In genomic region chr5:177430972-177431316, GRCh38 we compare ENCODE assay signal across 12 cellular contexts. TPM values are rescaled to one million over a fixed set of nuclear protein-coding genes. Genes with fewer than 3 reads are reported as not detected.
A peak's percentile ranks its signal among the peaks of the same experiment; 100 is the strongest.
DNase-seq lines count a peak whose midpoint lies in the region; ATAC-seq and TF ChIP-seq lines count a peak whose summit lies in the region.
"Had no signal": no experiment of that assay in that cellular context is flagged by ENCODE, and none has a peak within 500 bp of the region (broad histone marks: within the 10 kb centered on the region; RNA-seq: fewer than 3 reads in every experiment).

No MANE protein-coding gene starts in this region.

- H3K27me3 ChIP-seq in upper lobe of right lung (no peaks in the 10 kb centered on the region), BE2C (no peaks in the 10 kb centered on the region)
- H3K27me3 ChIP-seq: foreskin keratinocyte had no signal

- intact Hi-C loops in upper lobe of right lung (cut with DNase I), result no loop called here

- no peak overlapping the region for H3K4me3 ChIP-seq in upper lobe of right lung
- no peak overlapping the region for H3K4me3 ChIP-seq in BE2C (ENCODE audit: low read depth, low read length)

- H3K36me3 ChIP-seq in upper lobe of right lung, result peaks cover 43% of the 10 kb centered on the region
- H3K36me3 ChIP-seq in BE2C, result peaks cover 43% of the 10 kb centered on the region

- no peak for TF ChIP-seq CTCF in upper lobe of right lung (IDR thresholded peaks at IDR 0.05)
- no peak for TF ChIP-seq CTCF in BE2C (IDR thresholded peaks at IDR 0.05; ENCODE audit: low read depth, low read length)

- H3K9me3 ChIP-seq in upper lobe of right lung (no peaks in the 10 kb centered on the region), BE2C (no peaks in the 10 kb centered on the region)

- H3K36me3 Mint-ChIP-seq in T-helper 1 cell treated with Interleukin-12 subunit alpha and Interleukin-12 subunit beta and Interleukin-4 antibody, amounts not matched to agents 30 μg/mL and 1 μg/mL, for 36 hours (ENCODE audit: low read depth), result peaks cover 44% of the 10 kb centered on the region

- H3K4me1 ChIP-seq in upper lobe of right lung, result peaks cover 45% of the 10 kb centered on the region
- H3K4me1 ChIP-seq in BE2C, result peaks cover 15% of the 10 kb centered on the region

- no peak for ATAC-seq in upper lobe of right lung

- peak; percentile 15 for DNase-seq in stimulated activated CD4-positive, alpha-beta T cell treated with anti-CD3 and anti-CD28 coated beads, Interleukin-4, amount 100 ng/mL, for 1 hour
- no peak for DNase-seq in stimulated activated CD4-positive, alpha-beta T cell treated with anti-CD3 and anti-CD28 coated beads, Interleukin-4, amount 100 ng/mL, for 4 hours
- peak; percentile 42 for DNase-seq in germinal center (ENCODE audit: low spot score)
- DNase-seq in upper lobe of right lung, result peak; percentile 57
- no peak for DNase-seq in BE2C
- no peak for DNase-seq in DMS153 treated with DMSO at 0.1 percent for 48 hours (lab: John Stamatoyannopoulos, UW; ENCODE audit: unreplicated experiment)
- DNase-seq in NCI-H748 treated with DMSO at 0.1 percent for 48 hours (lab: John Stamatoyannopoulos, UW), result no peak
- DNase-seq: NCI-H82 had no signal

- H3K27me3 Mint-ChIP-seq in T-helper 1 cell treated with Interleukin-12 subunit alpha and Interleukin-12 subunit beta and Interleukin-4 antibody, amounts not matched to agents 30 μg/mL and 1 μg/mL, for 36 hours (ENCODE audit: low read depth), result no peaks in the 10 kb centered on the region

- peak overlapping the region; percentile 11 for H3K27ac ChIP-seq in upper lobe of right lung
- H3K27ac ChIP-seq: foreskin keratinocyte had no signal

- peaks cover 49% of the 10 kb centered on the region for H3K4me1 Mint-ChIP-seq in T-helper 1 cell treated with Interleukin-12 subunit alpha and Interleukin-12 subunit beta and Interleukin-4 antibody, amounts not matched to agents 30 μg/mL and 1 μg/mL, for 36 hours (ENCODE audit: low read depth)

- peak overlapping the region; percentile 71 for H3K4me3 Mint-ChIP-seq in T-helper 1 cell treated with Interleukin-12 subunit alpha and Interleukin-12 subunit beta and Interleukin-4 antibody, amounts not matched to agents 30 μg/mL and 1 μg/mL, for 36 hours

- H3K9me3 Mint-ChIP-seq in T-helper 1 cell treated with Interleukin-12 subunit alpha and Interleukin-12 subunit beta and Interleukin-4 antibody, amounts not matched to agents 30 μg/mL and 1 μg/mL, for 36 hours, result no peaks in the 10 kb centered on the region

- H3K27ac Mint-ChIP-seq in T-helper 1 cell treated with Interleukin-12 subunit alpha and Interleukin-12 subunit beta and Interleukin-4 antibody, amounts not matched to agents 30 μg/mL and 1 μg/mL, for 36 hours, result peak overlapping the region; percentile 86

RNA-seq across cellular contexts. Expression of gene GRK6, which starts 4.5 kb away (rescaled TPM):
- 43.9 TPM for total RNA-seq in upper lobe of right lung
- 58.6 TPM for polyA plus RNA-seq in BE2C (2012; ENCODE audit: insufficient read depth, insufficient read length, low read depth)

RNA-seq across cellular contexts. Expression of gene PRR7, which starts 15.7 kb away (rescaled TPM):
- total RNA-seq in upper lobe of right lung, result 2.1 TPM
- polyA plus RNA-seq in BE2C (2012; ENCODE audit: insufficient read depth, insufficient read length, low read depth), result 84.9 TPM

RNA-seq across cellular contexts. Expression of gene F12, which starts 21.6 kb away (rescaled TPM):
- total RNA-seq in upper lobe of right lung, result 0.69 TPM
- polyA plus RNA-seq in BE2C (2012; ENCODE audit: insufficient read depth, insufficient read length, low read depth), result 68.2 TPM

RNA-seq across cellular contexts. Expression of gene PFN3, which starts 30.5 kb away (rescaled TPM):
- not detected for total RNA-seq in upper lobe of right lung
- not detected for polyA plus RNA-seq in BE2C (2012; ENCODE audit: insufficient read depth, insufficient read length, low read depth)
- total RNA-seq: foreskin keratinocyte, osteocyte, subcutaneous adipose tissue had no signal
- polyA plus RNA-seq: foreskin keratinocyte had no signal

RNA-seq across cellular contexts. Expression of gene DBN1, which starts 42.5 kb away (rescaled TPM):
- 34.6 TPM for total RNA-seq in upper lobe of right lung
- polyA plus RNA-seq in BE2C (2012; ENCODE audit: insufficient read depth, insufficient read length, low read depth), result 454 TPM

Comparison
In these comparisons a context has a peak if more than half of its experiments do, and no peak if none do; other contexts are left out.
1. DNase-seq: peak in stimulated activated CD4-positive, alpha-beta T cell treated with anti-CD3 and anti-CD28 coated beads, Interleukin-4, amount 100 ng/mL, for 1 hour (single experiment), germinal center (single experiment) and upper lobe of right lung (single experiment); none in stimulated activated CD4-positive, alpha-beta T cell treated with anti-CD3 and anti-CD28 coated beads, Interleukin-4, amount 100 ng/mL, for 4 hours (0 of 2), BE2C (single experiment), DMS153 treated with DMSO at 0.1 percent for 48 hours (single experiment) and NCI-H748 treated with DMSO at 0.1 percent for 48 hours (single experiment).